1 cellular context compared by ENCODE assay signal in genomic region chr22:39144101-39144815, GRCh38.
TF ChIP-seq lines count a peak whose summit lies in the region.

No MANE protein-coding gene starts in this region.

TF ChIP-seq in GM12878, 131 proteins besides CTCF, POLR2A, EP300 and RAD21 (continues in another document):
- TF ChIP-seq IKZF1 (conservative IDR thresholded peaks at IDR 0.05) (peak; percentile 83), ETV6 (conservative IDR thresholded peaks at IDR 0.05 in 1 of 2, IDR thresholded peaks at IDR 0.05 in 1 of 2; ENCODE audit: borderline replicate concordance in 1 of 2, low read depth in 1 of 2) (peak in 1 of 2 experiments; percentile 8; a peak in 1 of 4 replicates), MAX (IDR thresholded peaks at IDR 0.05; ENCODE audit: low read depth, low read length) (0 out of 2 replicates have a peak, but pooled peaks have one; percentile 36), E2F4 (IDR thresholded peaks at IDR 0.05; ENCODE audit: low read depth, low read length) (no peak), GABPA (IDR thresholded peaks at IDR 0.05; ENCODE audit: low read depth) (no peak), RBBP5 (conservative IDR thresholded peaks at IDR 0.05) (no peak), ZNF24 (IDR thresholded peaks at IDR 0.05) (no peak), NBN (IDR thresholded peaks at IDR 0.05) (peak; percentile 38; the same call in 1 of the 2 replicates), ZNF622 (IDR thresholded peaks at IDR 0.05) (no peak), CREB1 (IDR thresholded peaks at IDR 0.05; ENCODE audit: low read depth) (0 out of 2 replicates have a peak, but pooled peaks have one; percentile 40), ZBED1 (IDR thresholded peaks at IDR 0.05; ENCODE audit: borderline replicate concordance) (no peak), YY1 (IDR thresholded peaks at IDR 0.05; ENCODE audit: low read depth, low read length) (no peak), ZBTB11 (CRISPR knock-in tag; IDR thresholded peaks at IDR 0.05) (no peak), PAX8 (IDR thresholded peaks at IDR 0.05) (no peak), SPI1 (IDR thresholded peaks at IDR 0.05; ENCODE audit: borderline replicate concordance, insufficient read depth, low read depth, low read length) (0 out of 2 replicates have a peak, but pooled peaks have one; percentile 3), EGR1 (IDR thresholded peaks at IDR 0.05; ENCODE audit: borderline replicate concordance in 1 of 2, low read depth in 2 of 2, low read length in 2 of 2) (no peak), TARDBP (IDR thresholded peaks at IDR 0.05; ENCODE audit: borderline replicate concordance) (no peak), TCF12 (IDR thresholded peaks at IDR 0.05; ENCODE audit: low read depth, low read length) (peak; percentile 21; the same call in 1 of the 2 replicates), MTA2 (IDR thresholded peaks at IDR 0.05; ENCODE audit: low read depth) (peak; percentile 41; the same call in 1 of the 2 replicates), RAD51 (IDR thresholded peaks at IDR 0.05) (no peak), ATF7 (IDR thresholded peaks at IDR 0.05; ENCODE audit: low read depth) (0 out of 2 replicates have a peak, but pooled peaks have one; percentile 31), CBX5 (IDR thresholded peaks at IDR 0.05; ENCODE audit: low read depth) (no peak), ASH2L (IDR thresholded peaks at IDR 0.05; ENCODE audit: borderline replicate concordance, low read depth) (no peak), NFXL1 (IDR thresholded peaks at IDR 0.05; ENCODE audit: borderline replicate concordance) (peak; percentile 77), NKRF (conservative IDR thresholded peaks at IDR 0.05) (no peak), REST (IDR thresholded peaks at IDR 0.05; ENCODE audit: low read depth, low read length) (no peak), ATF3 (IDR thresholded peaks at IDR 0.05; ENCODE audit: borderline replicate concordance, extremely low read depth, low read depth, low read length) (no peak), RB1 (IDR thresholded peaks at IDR 0.05; ENCODE audit: borderline replicate concordance) (no peak), SKIL (IDR thresholded peaks at IDR 0.05; ENCODE audit: low read depth, poor library complexity, severe bottlenecking) (peak; percentile 20), SMARCA5 (IDR thresholded peaks at IDR 0.05) (no peak), MYC (IDR thresholded peaks at IDR 0.05; ENCODE audit: insufficient read depth, insufficient read length, insufficient replicate concordance, low read length, severe bottlenecking) (no peak), CBFB (IDR thresholded peaks at IDR 0.05; ENCODE audit: low read depth) (peak; percentile 45; the same call in 1 of the 2 replicates), WRNIP1 (IDR thresholded peaks at IDR 0.05; ENCODE audit: borderline replicate concordance, low read depth, low read length) (no peak), ZBTB33 (IDR thresholded peaks at IDR 0.05) (no peak), STAT1 (conservative IDR thresholded peaks at IDR 0.05) (no peak), CEBPZ (IDR thresholded peaks at IDR 0.05; ENCODE audit: low read depth, low read length) (no peak), LARP7 (IDR thresholded peaks at IDR 0.05) (no peak), HCFC1 (IDR thresholded peaks at IDR 0.05; ENCODE audit: low read length) (no peak; the same call in 1 of the 2 replicates), PKNOX1 (IDR thresholded peaks at IDR 0.05) (no peak), MEF2B (IDR thresholded peaks at IDR 0.05; ENCODE audit: partially characterized antibody, poor library complexity, severe bottlenecking) (no peak), DPF2 (IDR thresholded peaks at IDR 0.05) (peak; percentile 14; the same call in 1 of the 2 replicates), POU2F2 (IDR thresholded peaks at IDR 0.05; ENCODE audit: borderline replicate concordance, low read depth, low read length) (no peak), JUNB (IDR thresholded peaks at IDR 0.05) (no peak), RUNX3 (IDR thresholded peaks at IDR 0.05; ENCODE audit: low read length) (peak; percentile 78), GATAD2B (conservative IDR thresholded peaks at IDR 0.05; ENCODE audit: low read depth) (no peak)
